Comparison of ENCODE assay signal across 31 cellular contexts in genomic region chr7:66052447-66052846, GRCh38.
"Had no signal": no experiment of that assay in that cellular context is flagged by ENCODE, and none has a peak within 500 bp of the region (broad histone marks: within the 10 kb centered on the region; RNA-seq: fewer than 3 reads in every experiment).

No MANE protein-coding gene starts in this region.

- H3K4me3 Mint-ChIP-seq: activated CD4-positive, alpha-beta T cell treated with anti-CD3 and anti-CD28 coated beads, Interleukin-2, amount 10 ng/mL, durations not matched to agents 24 days and 14 days; activated CD8-positive, alpha-beta T cell treated with anti-CD3 and anti-CD28 coated beads for 36 hours; activated naive CD8-positive, alpha-beta T cell treated with anti-CD3 and anti-CD28 coated beads for 36 hours; activated T-cell treated with anti-CD3 and anti-CD28 coated beads, Interleukin-2, amount 50 U/mL, for 72 hours; activated T-helper 17 cell treated with anti-CD3 and anti-CD28 coated beads, Interleukin-2, amount 50 U/mL, for 72 hours had no signal

- DNase-seq: activated CD4-positive, alpha-beta T cell treated with anti-CD3 and anti-CD28 coated beads, Interleukin-2, amount 10 ng/mL, durations not matched to agents 24 days and 14 days; activated CD4-positive, alpha-beta T cell treated with anti-CD3 and anti-CD28 coated beads, Interleukin-2, amount 50 U/mL, for 4 hours; activated CD4-positive, CD25-positive, alpha-beta regulatory T cell; activated CD8-positive, alpha-beta T cell treated with anti-CD3 and anti-CD28 coated beads for 36 hours; activated effector memory CD4-positive, alpha-beta T cell treated with anti-CD3 and anti-CD28 coated beads, Interleukin-2, amount 50 U/mL, for 16 hours; activated naive CD4-positive, alpha-beta T cell; activated naive CD4-positive, alpha-beta T cell treated with anti-CD3 and anti-CD28 coated beads, Interleukin-2, amount 50 U/mL, for 16 hours; activated naive CD8-positive, alpha-beta T cell treated with anti-CD3 and anti-CD28 coated beads for 36 hours; activated T-cell treated with anti-CD3 and anti-CD28 coated beads, Interleukin-2, amount 50 U/mL, for 1 hour; activated T-cell treated with anti-CD3 and anti-CD28 coated beads, Interleukin-2, amount 50 U/mL, for 72 hours; amniotic stem cell; aorta; NCI-H1092 treated with DMSO at 0.1 percent for 48 hours; NCI-H1417; NCI-H146; NCI-H187; NCI-H2029 treated with DMSO at 0.1 percent for 48 hours; NCI-H2107; NCI-H2171; NCI-H510A; NCI-H526; NCI-H748 treated with DMSO at 0.1 percent for 48 hours; PC-9; SHP77; T1000; WERI-Rb-1 had no signal

- H3K27ac Mint-ChIP-seq: activated CD4-positive, alpha-beta T cell treated with anti-CD3 and anti-CD28 coated beads, Interleukin-2, amount 10 ng/mL, durations not matched to agents 24 days and 14 days; activated CD8-positive, alpha-beta T cell treated with anti-CD3 and anti-CD28 coated beads for 36 hours; activated naive CD8-positive, alpha-beta T cell treated with anti-CD3 and anti-CD28 coated beads for 36 hours; activated T-helper 17 cell treated with anti-CD3 and anti-CD28 coated beads, Interleukin-2, amount 50 U/mL, for 72 hours had no signal

- H3K4me2 ChIP-seq: KMS-11, PC-9 had no signal

- H3K9me3 ChIP-seq: SJCRH30 had no signal

- H3K27me3 Mint-ChIP-seq: activated CD4-positive, alpha-beta T cell treated with anti-CD3 and anti-CD28 coated beads, Interleukin-2, amount 10 ng/mL, durations not matched to agents 24 days and 14 days; activated CD8-positive, alpha-beta T cell treated with anti-CD3 and anti-CD28 coated beads for 36 hours; activated naive CD8-positive, alpha-beta T cell treated with anti-CD3 and anti-CD28 coated beads for 36 hours; activated T-helper 17 cell treated with anti-CD3 and anti-CD28 coated beads, Interleukin-2, amount 50 U/mL, for 72 hours had no signal

- H3K27ac ChIP-seq: KMS-11, SJCRH30, SK-N-MC, WERI-Rb-1 had no signal

- H3K36me3 Mint-ChIP-seq: activated naive CD8-positive, alpha-beta T cell treated with anti-CD3 and anti-CD28 coated beads for 36 hours had no signal

- H3K9ac ChIP-seq: KMS-11 had no signal

- FAIRE-seq: RCC 7860 had no signal

- H2AFZ ChIP-seq: PC-9 had no signal

- H3K9me3 Mint-ChIP-seq: activated CD4-positive, alpha-beta T cell treated with anti-CD3 and anti-CD28 coated beads, Interleukin-2, amount 10 ng/mL, durations not matched to agents 24 days and 14 days; activated CD8-positive, alpha-beta T cell treated with anti-CD3 and anti-CD28 coated beads for 36 hours; activated naive CD8-positive, alpha-beta T cell treated with anti-CD3 and anti-CD28 coated beads for 36 hours; activated T-cell treated with anti-CD3 and anti-CD28 coated beads, Interleukin-2, amount 50 U/mL, for 72 hours; activated T-helper 17 cell treated with anti-CD3 and anti-CD28 coated beads, Interleukin-2, amount 50 U/mL, for 72 hours had no signal

- H3K36me3 ChIP-seq: SJCRH30, WERI-Rb-1 had no signal

- H3K4me3 ChIP-seq: PC-9, SJCRH30, SK-N-MC had no signal

- H3K4me1 Mint-ChIP-seq: activated T-helper 17 cell treated with anti-CD3 and anti-CD28 coated beads, Interleukin-2, amount 50 U/mL, for 72 hours had no signal

- ATAC-seq: activated CD8-positive, alpha-beta T cell treated with anti-CD3 and anti-CD28 coated beads for 36 hours; activated T-cell treated with anti-CD3 and anti-CD28 coated beads, Interleukin-2, amount 50 U/mL, for 72 hours; activated T-helper 17 cell treated with anti-CD3 and anti-CD28 coated beads, Interleukin-2, amount 50 U/mL, for 72 hours had no signal

- H3K27me3 ChIP-seq: SJCRH30 had no signal
